7 cellular contexts compared by ENCODE assay signal in genomic region chr12:68932123-68932700, GRCh38. TPM values are rescaled to one million over a fixed set of nuclear protein-coding genes. Genes with fewer than 3 reads are reported as not detected.
DNase-seq lines count a peak whose midpoint lies in the region; ATAC-seq and TF ChIP-seq lines count a peak whose summit lies in the region.

No MANE protein-coding gene starts in this region.

- H3K4me3 ChIP-seq in HEK293 (ENCODE audit: low read depth, low read length), result peak overlapping the region; percentile 55
- H3K4me3 ChIP-seq in right lobe of liver, result peak overlapping the region; percentile 73 to 89 (median 75)
- peak overlapping the region; percentile 73 for H3K4me3 ChIP-seq in thoracic aorta

- intact Hi-C loops in right lobe of liver (cut with DNase I), result no loop called here

- H3K27ac ChIP-seq in HEK293 (ENCODE audit: extremely low read depth, low read depth, low read length) (no peak overlapping the region), caudate nucleus (ENCODE audit: low read depth, low read length) (peak overlapping the region; percentile 62), right lobe of liver (peak overlapping the region; percentile 73 to 81 (median 80)), thoracic aorta (no peak overlapping the region)

- H3K27me3 ChIP-seq in right lobe of liver (no peaks in the 10 kb centered on the region), thoracic aorta (replicated peaks; ENCODE audit: insufficient read depth) (no peaks in the 10 kb centered on the region)

- no peaks in the 10 kb centered on the region for H3K9me3 ChIP-seq in HEK293 (ENCODE audit: control insufficient read depth, insufficient read depth, low read depth, low read length)
- no peaks in the 10 kb centered on the region for H3K9me3 ChIP-seq in right lobe of liver
- H3K9me3 ChIP-seq in thoracic aorta, result no peaks in the 10 kb centered on the region

- CTCF ChIA-PET in HEK293 (lab: Yijun Ruan, JAX), result no interaction called here

- peak; percentile 19 for ATAC-seq in GM18520 (IDR thresholded peaks at IDR 0.05; ENCODE audit: unreplicated experiment)
- ATAC-seq in right lobe of liver, result peak; percentile 60 to 66 (median 62)
- peak; percentile 10 for ATAC-seq in thoracic aorta (ENCODE audit: insufficient number of reproducible peaks, low FRiP score, low read depth)

- POLR2A ChIA-PET in HEK293 (lab: Yijun Ruan, JAX), result interaction anchor here (0.7 to 1.1 kb wide), 2 partner anchors 9 kb away, joined by 3 read pairs; no protein-coding TSS in a partner anchor

- DNase-seq in NCI-H345 (lab: John Stamatoyannopoulos, UW) (peak; percentile 35), caudate nucleus (lab: John Stamatoyannopoulos, UW) (peak in 2 of 61 donors; percentile 7 to 32), right lobe of liver (peak in 1 of 3 donors; percentile 54), thoracic aorta (ENCODE audit: low spot score) (no peak)
- DNase-seq in stimulated activated CD4-positive, alpha-beta T cell treated with anti-CD3 and anti-CD28 coated beads, Interleukin-2, amount 100 ng/mL, for 48 hours, result no peak

- no peak for TF ChIP-seq POLR2A in right lobe of liver (IDR thresholded peaks at IDR 0.05)

- 4% methylated on average over 9 of the region's 9 CpGs for WGBS in right lobe of liver (ENCODE audit: insufficient coverage, low coverage, low lambda C conversion rate, missing lambda C conversion rate)

- H3K36me3 ChIP-seq in HEK293 (ENCODE audit: control insufficient read depth in 2 of 2, insufficient read depth in 1 of 2, low read length in 2 of 2) (no peaks in the 10 kb centered on the region), right lobe of liver (peaks cover 0 to 4% (median 0%) of the 10 kb centered on the region in 4 donors), thoracic aorta (no peaks in the 10 kb centered on the region)

- TF ChIP-seq CTCF in HEK293 (tag by site-specific recombination; IDR thresholded peaks at IDR 0.05) (no peak), right lobe of liver (IDR thresholded peaks at IDR 0.05) (no peak), thoracic aorta (IDR thresholded peaks at IDR 0.05) (no peak)

- peaks cover 2% of the 10 kb centered on the region; the same call in 1 of the 2 replicates for H3K4me1 ChIP-seq in HEK293 (ENCODE audit: control insufficient read depth, insufficient read depth, low read length)
- H3K4me1 ChIP-seq in right lobe of liver, result peaks cover 0 to 9% (median 0%) of the 10 kb centered on the region in 4 donors
- peaks cover 0 to 15% of the 10 kb centered on the region in 2 donors for H3K4me1 ChIP-seq in thoracic aorta (ENCODE audit: control insufficient read depth in 1 of 2, low read depth in 2 of 2)

TF ChIP-seq in HEK293, 187 proteins besides CTCF, POLR2A, EP300 and RAD21:
- TF ChIP-seq ZNF184 (tag by site-specific recombination; IDR thresholded peaks at IDR 0.05) (no peak), ZNF266 (tag by site-specific recombination; IDR thresholded peaks at IDR 0.05; ENCODE audit: low read depth) (no peak), ZNF423 (tag by site-specific recombination; IDR thresholded peaks at IDR 0.05) (no peak), ZNF585B (tag by site-specific recombination; IDR thresholded peaks at IDR 0.05) (no peak), ZFP37 (tag by site-specific recombination; IDR thresholded peaks at IDR 0.05) (no peak), ZNF175 (tag by site-specific recombination; IDR thresholded peaks at IDR 0.05) (no peak), ZNF133 (tag by site-specific recombination; IDR thresholded peaks at IDR 0.05) (no peak), ZBTB17 (tag by site-specific recombination; IDR thresholded peaks at IDR 0.05) (no peak), ZNF280D (tag by site-specific recombination; IDR thresholded peaks at IDR 0.05) (no peak), ZBTB6 (tag by site-specific recombination; IDR thresholded peaks at IDR 0.05) (no peak), ZNF148 (tag by site-specific recombination; IDR thresholded peaks at IDR 0.05; ENCODE audit: borderline replicate concordance) (no peak), ZNF112 (tag by site-specific recombination; IDR thresholded peaks at IDR 0.05) (no peak), ZNF221 (tag by site-specific recombination; IDR thresholded peaks at IDR 0.05; ENCODE audit: borderline replicate concordance) (no peak), GLI4 (tag by site-specific recombination; IDR thresholded peaks at IDR 0.05) (no peak), ZNF214 (tag by site-specific recombination; IDR thresholded peaks at IDR 0.05; ENCODE audit: borderline replicate concordance) (no peak), ZNF768 (tag by site-specific recombination; IDR thresholded peaks at IDR 0.05) (no peak), ZFP3 (tag by site-specific recombination; IDR thresholded peaks at IDR 0.05; ENCODE audit: low read depth) (no peak), TRIM28 (IDR thresholded peaks at IDR 0.05; ENCODE audit: borderline replicate concordance, low read length) (no peak), REPIN1 (tag by site-specific recombination; IDR thresholded peaks at IDR 0.05; ENCODE audit: low read depth) (no peak), PRDM4 (tag by site-specific recombination; IDR thresholded peaks at IDR 0.05) (no peak)

RNA-seq across cellular contexts. Expression of gene CPM, which starts 0.8 kb away (rescaled TPM):
- total RNA-seq in right lobe of liver (10 to 100 TPM; 34.6 to 91.6 (median 50.0) TPM), thoracic aorta (10 to 100 TPM; 22.1 to 62.3 TPM)

Comparison
In these comparisons a context has a peak if more than half of its experiments do, and no peak if none do; other contexts are left out.
1. ATAC-seq: peak in every context shown above with its lines; median percentile 62 in right lobe of liver; 19 in GM18520; 10 in thoracic aorta.
2. H3K27ac ChIP-seq: peak in caudate nucleus (single experiment) and right lobe of liver (3 of 3); none in HEK293 (single experiment) and thoracic aorta (0 of 2).
3. Peak in every context shown above with its lines, with median percentiles within 50 percentile points of each other: H3K4me3 ChIP-seq.